Comparison of ENCODE assay signal across 8 cellular contexts in genomic region chr9:5510360-5510931, GRCh38. TPM values are rescaled to one million over a fixed set of nuclear protein-coding genes. Genes with fewer than 3 reads are reported as not detected.
DNase-seq lines count a peak whose midpoint lies in the region; ATAC-seq and TF ChIP-seq lines count a peak whose summit lies in the region.

Gene PDCD1LG2 (plus strand): TSS chr9:5510531. CDS start chr9:5522547, 12,016 bp downstream.

- intact Hi-C loops in dorsolateral prefrontal cortex (cut with DNase I): no loop called here

- no peak for TF ChIP-seq CTCF in dorsolateral prefrontal cortex (IDR thresholded peaks at IDR 0.05 in 54 of 56, conservative IDR thresholded peaks at IDR 0.05 in 2 of 56; ENCODE audit: low read depth in 1 of 56, partially characterized antibody in 56 of 56)
- TF ChIP-seq CTCF in omental fat pad (IDR thresholded peaks at IDR 0.05): no peak

- CTCF ChIA-PET in HEK293T (lab: Yijun Ruan, JAX): no interaction called here

- ATAC-seq in GM18861 (IDR thresholded peaks at IDR 0.05; ENCODE audit: unreplicated experiment): peak; percentile 61
- ATAC-seq in HG02623 (IDR thresholded peaks at IDR 0.05; ENCODE audit: unreplicated experiment): peak; percentile 61
- peak; percentile 76 for ATAC-seq in omental fat pad (ENCODE audit: low FRiP score)

- DNase-seq in RPMI7951 (ENCODE audit: low read depth): peak; percentile 74
- no peak for DNase-seq in dorsolateral prefrontal cortex
- no peak for DNase-seq in omental fat pad (ENCODE audit: low spot score)
- DNase-seq in DMS114 treated with DMSO at 0.1 percent for 48 hours (lab: John Stamatoyannopoulos, UW; ENCODE audit: unreplicated experiment): no peak
- DNase-seq in islet precursor cell: no peak
- DNase-seq in HEK293T (ENCODE audit: extremely low spot score): no peak

- H3K27ac ChIP-seq in dorsolateral prefrontal cortex: peak within 1 kb of the TSS in 25 of 59 donors; percentile 3 to 67 (median 39)

- no peaks in the 10 kb centered on the region for H3K27me3 ChIP-seq in dorsolateral prefrontal cortex

- H3K4me3 ChIP-seq in dorsolateral prefrontal cortex: peak within 1 kb of the TSS in 30 of 59 donors; percentile 3 to 47 (median 20)

- POLR2A ChIA-PET in HEK293T (lab: Yijun Ruan, JAX): no interaction called here

TF ChIP-seq in HEK293T, 16 proteins besides CTCF, POLR2A, EP300 and RAD21:
- no peak for TF ChIP-seq SUZ12 (IDR thresholded peaks at IDR 0.05)
- TF ChIP-seq CTBP1 (IDR thresholded peaks at IDR 0.05; ENCODE audit: borderline replicate concordance): no peak
- TF ChIP-seq ZNF384 (IDR thresholded peaks at IDR 0.05): no peak
- TF ChIP-seq ELF4 (IDR thresholded peaks at IDR 0.05): no peak
- no peak for TF ChIP-seq ARNT (IDR thresholded peaks at IDR 0.05)
- no peak for TF ChIP-seq SP1 (IDR thresholded peaks at IDR 0.05)
- no peak for TF ChIP-seq FOXK2 (IDR thresholded peaks at IDR 0.05)
- no peak for TF ChIP-seq L3MBTL2 (conservative IDR thresholded peaks at IDR 0.05)
- no peak for TF ChIP-seq TARDBP (IDR thresholded peaks at IDR 0.05)
- TF ChIP-seq HDGF (IDR thresholded peaks at IDR 0.05; ENCODE audit: borderline replicate concordance): no peak
- no peak for TF ChIP-seq FOXM1 (IDR thresholded peaks at IDR 0.05; ENCODE audit: borderline replicate concordance)
- no peak for TF ChIP-seq BHLHE40 (IDR thresholded peaks at IDR 0.05; ENCODE audit: borderline replicate concordance)
- TF ChIP-seq PKNOX1 (IDR thresholded peaks at IDR 0.05): no peak

RNA-seq across cellular contexts. Expression of gene PDCD1LG2, which starts in this region (rescaled TPM):
- total RNA-seq in RPMI7951 (2014; rRNA removed; shearing (Covaris generic)): 10.7 and 16.2 TPM in 2 replicates
- 1 to 10 TPM in 9 of 120 experiments, under 1 TPM in 88, not detected in 23; 0.20 to 1.5 (median 0.50) TPM for total RNA-seq in dorsolateral prefrontal cortex
- 10 to 100 TPM in 1 of 4 donors, 1 to 10 TPM in 3; 3.5 to 10.7 (median 3.8) TPM for total RNA-seq in omental fat pad
